In the genomic region with DNA sequence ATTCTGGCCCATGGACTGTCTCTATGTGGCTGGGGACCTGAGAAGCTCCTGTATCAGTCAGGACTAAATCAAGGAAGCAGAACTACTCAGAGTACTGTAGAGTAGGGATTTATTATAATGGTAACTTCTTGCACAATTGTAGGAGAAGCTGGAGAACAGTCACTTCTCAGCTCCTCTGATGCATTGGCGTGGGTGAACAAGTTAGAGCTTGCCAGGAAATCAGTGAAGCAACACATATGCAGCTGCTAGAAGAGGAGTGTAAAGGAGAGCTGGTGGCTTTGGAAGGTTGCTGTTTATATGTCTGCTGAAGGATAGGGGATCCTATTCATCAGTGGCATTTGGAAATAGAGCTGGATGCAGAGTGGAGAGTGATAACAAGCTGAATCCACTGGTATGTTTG, we compare ENCODE assay signal across 14 cellular contexts.
DNase-seq lines count a peak whose midpoint lies in the region; ATAC-seq and TF ChIP-seq lines count a peak whose summit lies in the region.
"Had no signal": no experiment of that assay in that cellular context is flagged by ENCODE, and none has a peak within 500 bp of the region (broad histone marks: within the 10 kb centered on the region; RNA-seq: fewer than 3 reads in every experiment).

No MANE protein-coding gene starts in this region.

- no peak overlapping the region for H3K27ac ChIP-seq in brain microvascular endothelial cell
- no peak overlapping the region for H3K27ac ChIP-seq in CD4-positive, alpha-beta memory T cell (ENCODE audit: low read depth, low read length)
- H3K27ac ChIP-seq: C4-2B had no signal

- H3K4me3 Mint-ChIP-seq in CD4-positive, alpha-beta memory T cell, result no peak overlapping the region
- H3K4me3 Mint-ChIP-seq: activated naive CD4-positive, alpha-beta T cell treated with anti-CD3 and anti-CD28 coated beads, Interleukin-2, amount 50 U/mL, for 24 hours; mesothelial cell of epicardium; stimulated activated naive CD8-positive, alpha-beta T cell treated with anti-CD3 and anti-CD28 coated beads, Interleukin-15, amount 100 ng/mL, for 72 hours had no signal

- H3K27me3 Mint-ChIP-seq in CD4-positive, alpha-beta memory T cell, result no peaks in the 10 kb centered on the region
- H3K27me3 Mint-ChIP-seq: stimulated activated naive CD8-positive, alpha-beta T cell treated with anti-CD3 and anti-CD28 coated beads, Interleukin-15, amount 100 ng/mL, for 72 hours had no signal

- H3K9me3 Mint-ChIP-seq in CD4-positive, alpha-beta memory T cell, result peaks cover 0 to 10% (median 5%) of the 10 kb centered on the region in 8 donors
- H3K9me3 Mint-ChIP-seq: activated naive CD4-positive, alpha-beta T cell treated with anti-CD3 and anti-CD28 coated beads, Interleukin-2, amount 50 U/mL, for 24 hours had no signal

- in situ Hi-C loops in brain microvascular endothelial cell (cut with HindIII; ENCODE audit: low pct_ligation_motif_present, low sequenced_read_pairs), result no loop called here

- H3K36me3 ChIP-seq in brain microvascular endothelial cell (replicated peaks), result no peaks in the 10 kb centered on the region
- H3K36me3 ChIP-seq in kidney epithelial cell (ENCODE audit: control insufficient read depth, insufficient read depth, low read length), result no peaks in the 10 kb centered on the region
- H3K36me3 ChIP-seq in CD4-positive, alpha-beta memory T cell (ENCODE audit: insufficient read depth, low read length), result no peaks in the 10 kb centered on the region

- H3K4me1 ChIP-seq in CD4-positive, alpha-beta memory T cell (ENCODE audit: insufficient read depth, low read length), result no peaks in the 10 kb centered on the region

- TF ChIP-seq CTCF in AG04449 (IDR thresholded peaks at IDR 0.05; ENCODE audit: insufficient read depth, low read length, missing control alignments), result no peak
- no peak for TF ChIP-seq CTCF in brain microvascular endothelial cell (IDR thresholded peaks at IDR 0.05; ENCODE audit: low read depth, low read length, missing control alignments)
- TF ChIP-seq CTCF in kidney epithelial cell (IDR thresholded peaks at IDR 0.05; ENCODE audit: insufficient read depth, low read length, poor library complexity, severe bottlenecking), result no peak

- no peaks in the 10 kb centered on the region for H3K9me3 ChIP-seq in CD4-positive, alpha-beta memory T cell (ENCODE audit: control insufficient read depth in 1 of 2, low read length in 2 of 2)

- CTCF ChIA-PET in AG04449 (lab: Yijun Ruan, JAX), result no interaction called here
- CTCF ChIA-PET in CD4-positive, alpha-beta memory T cell (lab: Charles Lee; ENCODE audit: partially characterized antibody), result no interaction called here

- POLR2A ChIA-PET in AG04449 (lab: Yijun Ruan, JAX), result no interaction called here
- POLR2A ChIA-PET in CD4-positive, alpha-beta memory T cell (lab: Charles Lee; ENCODE audit: partially characterized antibody), result no interaction called here

- DNase-seq in AG04449 (ENCODE audit: low read depth, low spot score), result peak; percentile 57
- DNase-seq in HS-5 (ENCODE audit: low read depth), result peak; percentile 6
- DNase-seq in brain microvascular endothelial cell, result peak; percentile 33
- DNase-seq in kidney epithelial cell (ENCODE audit: low read depth), result peak; percentile 60
- no peak for DNase-seq in CD4-positive, alpha-beta memory T cell
- DNase-seq in NCI-H1417 treated with DMSO at 0.1 percent for 48 hours (lab: John Stamatoyannopoulos, UW), result no peak
- DNase-seq in GDM1 (lab: John Stamatoyannopoulos, UW), result no peak
- DNase-seq: activated CD4-positive, alpha-beta T cell treated with anti-CD3 and anti-CD28 coated beads for 48 hours; SHP77 treated with DMSO at 0.1 percent for 48 hours; stimulated activated naive CD8-positive, alpha-beta T cell treated with anti-CD3 and anti-CD28 coated beads, Interleukin-15, amount 100 ng/mL, for 72 hours had no signal

- intact Hi-C loops in CD4-positive, alpha-beta memory T cell (cut with micrococcal nuclease), result no loop called here

- no peaks in the 10 kb centered on the region for H3K36me3 Mint-ChIP-seq in CD4-positive, alpha-beta memory T cell
- H3K36me3 Mint-ChIP-seq: activated naive CD4-positive, alpha-beta T cell treated with anti-CD3 and anti-CD28 coated beads, Interleukin-2, amount 50 U/mL, for 24 hours had no signal

- no peak overlapping the region for H3K27ac Mint-ChIP-seq in CD4-positive, alpha-beta memory T cell
- H3K27ac Mint-ChIP-seq: activated naive CD4-positive, alpha-beta T cell treated with anti-CD3 and anti-CD28 coated beads, Interleukin-2, amount 50 U/mL, for 24 hours; mesothelial cell of epicardium; stimulated activated naive CD8-positive, alpha-beta T cell treated with anti-CD3 and anti-CD28 coated beads, Interleukin-15, amount 100 ng/mL, for 72 hours had no signal

- H3K4me3 ChIP-seq in AG04449 (ENCODE audit: low read depth, low read length) (no peak overlapping the region), brain microvascular endothelial cell (ENCODE audit: low read depth, low read length) (no peak overlapping the region), kidney epithelial cell (ENCODE audit: low read depth, low read length) (no peak overlapping the region)
- no peak overlapping the region for H3K4me3 ChIP-seq in CD4-positive, alpha-beta memory T cell (ENCODE audit: low read length in 2 of 2)

- H3K27me3 ChIP-seq in brain microvascular endothelial cell (replicated peaks) (no peaks in the 10 kb centered on the region), kidney epithelial cell (ENCODE audit: control insufficient read depth, insufficient read depth, low read length) (no peaks in the 10 kb centered on the region)
- H3K27me3 ChIP-seq in CD4-positive, alpha-beta memory T cell (ENCODE audit: insufficient read depth, low read length), result no peaks in the 10 kb centered on the region

- no peak for ATAC-seq in GM21381 (IDR thresholded peaks at IDR 0.05; ENCODE audit: unreplicated experiment)
- ATAC-seq: stimulated activated naive CD8-positive, alpha-beta T cell treated with anti-CD3 and anti-CD28 coated beads, Interleukin-15, amount 100 ng/mL, for 72 hours had no signal

- no peaks in the 10 kb centered on the region for H3K4me1 Mint-ChIP-seq in CD4-positive, alpha-beta memory T cell
- H3K4me1 Mint-ChIP-seq: activated naive CD4-positive, alpha-beta T cell treated with anti-CD3 and anti-CD28 coated beads, Interleukin-2, amount 50 U/mL, for 24 hours; stimulated activated naive CD8-positive, alpha-beta T cell treated with anti-CD3 and anti-CD28 coated beads, Interleukin-15, amount 100 ng/mL, for 72 hours had no signal

Comparison
In these comparisons a context has a peak if more than half of its experiments do, and no peak if none do; other contexts are left out.
1. DNase-seq: peak in AG04449 (single experiment), HS-5 (single experiment), brain microvascular endothelial cell (single experiment) and kidney epithelial cell (single experiment); none in CD4-positive, alpha-beta memory T cell (0 of 5), NCI-H1417 treated with DMSO at 0.1 percent for 48 hours (single experiment) and GDM1 (single experiment).